ENCODE assay signal across 8 cellular contexts in genomic region chr4:89110541-89110985, GRCh38. TPM values are rescaled to one million over a fixed set of nuclear protein-coding genes. Genes with fewer than 3 reads are reported as not detected.
DNase-seq lines count a peak whose midpoint lies in the region; ATAC-seq and TF ChIP-seq lines count a peak whose summit lies in the region.

No MANE protein-coding gene starts in this region.

- H3K27me3 ChIP-seq in H7 (ENCODE audit: control insufficient read depth, insufficient read depth, low read length) (peaks cover 23% of the 10 kb centered on the region), subcutaneous abdominal adipose tissue (ENCODE audit: control insufficient read depth in 5 of 5, insufficient read depth in 4 of 5, low read length in 5 of 5) (no peaks in the 10 kb centered on the region)

- no peaks in the 10 kb centered on the region for H3K9me3 ChIP-seq in subcutaneous abdominal adipose tissue (ENCODE audit: control insufficient read depth in 5 of 5, low read length in 5 of 5)

- H3K27ac ChIP-seq in subcutaneous abdominal adipose tissue (ENCODE audit: low read depth, low read length) = no peak overlapping the region

- H3K4me3 Mint-ChIP-seq in activated T-helper 17 cell treated with anti-CD3 and anti-CD28 coated beads, Interleukin-2, amount 50 U/mL, for 72 hours = peak overlapping the region; percentile 77

- H3K4me1 Mint-ChIP-seq in activated T-helper 17 cell treated with anti-CD3 and anti-CD28 coated beads, Interleukin-2, amount 50 U/mL, for 72 hours = peaks cover 18% of the 10 kb centered on the region

- ATAC-seq in activated T-helper 17 cell treated with anti-CD3 and anti-CD28 coated beads, Interleukin-2, amount 50 U/mL, for 72 hours (replicated peaks) = no peak
- ATAC-seq in HG03469 (IDR thresholded peaks at IDR 0.05; ENCODE audit: unreplicated experiment) = no peak
- ATAC-seq in HG02623 (IDR thresholded peaks at IDR 0.05; ENCODE audit: unreplicated experiment) = no peak

- DNase-seq in AG10803 (ENCODE audit: low read depth) = no peak
- peak; percentile 76 for DNase-seq in H7
- peak; percentile 49 for DNase-seq in iPS-NIHi7 (ENCODE audit: extremely low spot score)
- DNase-seq in stimulated activated CD4-positive, alpha-beta T cell treated with anti-CD3 and anti-CD28 coated beads, Interleukin-4, amount 100 ng/mL, for 24 hours = no peak

- peaks cover 16% of the 10 kb centered on the region for H3K27me3 Mint-ChIP-seq in activated T-helper 17 cell treated with anti-CD3 and anti-CD28 coated beads, Interleukin-2, amount 50 U/mL, for 72 hours

- peak overlapping the region in 4 of 5 donors; percentile 17 to 71 (median 38) for H3K9ac ChIP-seq in subcutaneous abdominal adipose tissue (ENCODE audit: low read length in 5 of 5)

- no peaks in the 10 kb centered on the region for H3K36me3 ChIP-seq in H7 (replicated peaks; ENCODE audit: control insufficient read depth, insufficient read depth, low read length)
- H3K36me3 ChIP-seq in subcutaneous abdominal adipose tissue (ENCODE audit: control insufficient read depth in 5 of 5, insufficient read depth in 5 of 5, low read length in 5 of 5) = peaks cover 0 to 3% (median 0%) of the 10 kb centered on the region in 5 donors

- peaks cover 0 to 24% (median 21%) of the 10 kb centered on the region in 5 donors for H3K4me1 ChIP-seq in subcutaneous abdominal adipose tissue (ENCODE audit: control insufficient read depth in 5 of 5, insufficient read depth in 5 of 5, low read length in 5 of 5)

- TF ChIP-seq CTCF in AG10803 (conservative IDR thresholded peaks at IDR 0.05; ENCODE audit: low read length) = no peak

- peak overlapping the region; percentile 66 for H3K4me3 ChIP-seq in AG10803 (ENCODE audit: low read length)
- H3K4me3 ChIP-seq in H7 (ENCODE audit: insufficient read depth, low read depth, low read length) = peak overlapping the region; percentile 83
- H3K4me3 ChIP-seq in subcutaneous abdominal adipose tissue (ENCODE audit: low read depth in 1 of 5, low read length in 5 of 5) = peak overlapping the region; percentile 77 to 86 (median 81)

- H3K36me3 Mint-ChIP-seq in activated T-helper 17 cell treated with anti-CD3 and anti-CD28 coated beads, Interleukin-2, amount 50 U/mL, for 72 hours (ENCODE audit: low read depth) = no peaks in the 10 kb centered on the region

- H3K9me3 Mint-ChIP-seq in activated T-helper 17 cell treated with anti-CD3 and anti-CD28 coated beads, Interleukin-2, amount 50 U/mL, for 72 hours = peaks cover 9% of the 10 kb centered on the region

- peak overlapping the region; percentile 58 for H3K27ac Mint-ChIP-seq in activated T-helper 17 cell treated with anti-CD3 and anti-CD28 coated beads, Interleukin-2, amount 50 U/mL, for 72 hours

RNA-seq across cellular contexts. Expression of gene TIGD2, which starts 0.8 kb away (rescaled TPM):
- total RNA-seq in H7 (2014; rRNA removed; shearing (Covaris generic)) = 6.4 and 7.3 TPM in 2 replicates
- 1 to 10 TPM; 1.1 to 2.6 TPM for total RNA-seq in activated T-helper 17 cell treated with anti-CD3 and anti-CD28 coated beads, Interleukin-2, amount 50 U/mL, for 72 hours

RNA-seq across cellular contexts. Expression of gene FAM13A, which starts 53.6 kb away (rescaled TPM):
- total RNA-seq in H7 (2014; rRNA removed; shearing (Covaris generic)) = 7.1 and 13.9 TPM in 2 replicates
- 10 to 100 TPM in 1 of 2 donors, 1 to 10 TPM in 1; 6.7 to 91.4 TPM for total RNA-seq in activated T-helper 17 cell treated with anti-CD3 and anti-CD28 coated beads, Interleukin-2, amount 50 U/mL, for 72 hours

Comparison
In these comparisons a context has a peak if more than half of its experiments do, and no peak if none do; other contexts are left out.
1. DNase-seq: peak in H7 (single experiment) and iPS-NIHi7 (single experiment); none in AG10803 (single experiment) and stimulated activated CD4-positive, alpha-beta T cell treated with anti-CD3 and anti-CD28 coated beads, Interleukin-4, amount 100 ng/mL, for 24 hours (single experiment).
2. Peak in every context shown above with its lines, with median percentiles within 50 percentile points of each other: H3K4me3 ChIP-seq.